In genomic region chr10:109783286-109783685, GRCh38 we compare ENCODE assay signal across 2 cellular contexts.
TF ChIP-seq lines count a peak whose summit lies in the region.

No MANE protein-coding gene starts in this region.

TF ChIP-seq in H1, 55 proteins besides CTCF, POLR2A, EP300 and RAD21:
- no peak for TF ChIP-seq PHF8 (conservative IDR thresholded peaks at IDR 0.05; ENCODE audit: low read depth, low read length)
- TF ChIP-seq CEBPB (IDR thresholded peaks at IDR 0.05; ENCODE audit: low read depth, low read length): peak; percentile 36; the same call in 1 of the 2 replicates

TF ChIP-seq in HepG2, 621 proteins besides CTCF, POLR2A, EP300 and RAD21:
- no peak for TF ChIP-seq ZNF567 (CRISPR knock-in tag; IDR thresholded peaks at IDR 0.05; ENCODE audit: borderline replicate concordance)
